In the genomic region with DNA sequence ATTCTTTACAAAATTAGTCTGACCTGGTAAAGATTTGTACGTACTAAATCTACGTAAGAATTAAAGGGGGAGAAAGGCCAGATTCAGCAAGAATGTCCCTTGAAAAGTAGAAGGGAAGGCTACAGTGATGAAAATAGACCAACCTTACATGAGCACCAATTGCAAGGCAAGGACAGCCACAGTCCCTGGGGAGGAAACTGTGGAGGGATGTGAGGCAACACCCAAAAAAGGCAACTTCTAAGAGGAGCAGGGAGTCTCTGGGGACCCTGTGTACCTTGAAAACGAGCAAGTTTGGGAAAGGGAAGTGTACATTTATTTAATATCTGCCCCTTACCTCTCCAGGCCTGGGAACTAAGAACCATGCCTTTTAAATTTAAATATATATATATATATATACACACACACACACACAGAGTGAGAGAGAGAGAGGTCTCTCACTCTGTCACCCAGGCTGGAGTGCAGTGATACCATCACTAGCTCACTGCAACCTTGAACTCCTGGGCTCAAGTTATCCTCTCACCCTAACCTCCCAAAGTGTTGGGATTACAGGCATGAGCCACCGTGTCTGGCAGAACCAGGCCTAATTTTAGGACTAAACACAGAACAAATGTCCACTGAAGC, we compare ENCODE assay signal across 14 cellular contexts. TPM values are rescaled to one million over a fixed set of nuclear protein-coding genes. Genes with fewer than 3 reads are reported as not detected.
A peak's percentile ranks its signal among the peaks of the same experiment; 100 is the strongest.
DNase-seq lines count a peak whose midpoint lies in the region; ATAC-seq, FAIRE-seq and TF ChIP-seq lines count a peak whose summit lies in the region.
"Had no signal": no experiment of that assay in that cellular context is flagged by ENCODE, and none has a peak within 500 bp of the region (broad histone marks: within the 10 kb centered on the region; RNA-seq: fewer than 3 reads in every experiment).

No MANE protein-coding gene starts in this region.

- H3K79me2 ChIP-seq in PC-3 (ENCODE audit: low read length) = no peaks in the 10 kb centered on the region

- peak; percentile 76 for FAIRE-seq in GM12891 (lab: Jason Lieb, UNC)
- FAIRE-seq: GM18507, RCC 7860 had no signal

- H3K4me2 ChIP-seq in PC-3 (ENCODE audit: low read length) (peak overlapping the region; percentile 87), neuronal stem cell (ENCODE audit: insufficient read depth, low read length, poor library complexity, severe bottlenecking) (no peak overlapping the region)

- H2AK5ac ChIP-seq in neuronal stem cell (ENCODE audit: low read depth, low read length) = no peak overlapping the region

- no peak for DNase-seq in GM12891 (ENCODE audit: insufficient read length, low spot score)
- DNase-seq in PC-3 = no peak
- DNase-seq in neuronal stem cell (ENCODE audit: low spot score) = no peak
- no peak for DNase-seq in NCI-H748 treated with DMSO at 0.1 percent for 48 hours (lab: John Stamatoyannopoulos, UW)
- no peak for DNase-seq in prostate gland (ENCODE audit: low spot score)
- DNase-seq in OCI-M1 (lab: John Stamatoyannopoulos, UW) = no peak
- no peak for DNase-seq in activated CD4-positive, alpha-beta T cell treated with anti-CD3 and anti-CD28 coated beads for 48 hours
- DNase-seq: midbrain, T-helper 2 cell had no signal

- no peak for TF ChIP-seq CTCF in PC-3 (conservative IDR thresholded peaks at IDR 0.05; ENCODE audit: low read depth, low read length)
- no peak for TF ChIP-seq CTCF in prostate gland (IDR thresholded peaks at IDR 0.05)

- CTCF ChIA-PET in PC-3 (lab: Charles Lee) = no interaction called here

- no peaks in the 10 kb centered on the region for H4K20me1 ChIP-seq in PC-3 (ENCODE audit: low read length)

- peaks cover 4% of the 10 kb centered on the region for H3F3A ChIP-seq in PC-3 (ENCODE audit: low read length, unreplicated experiment)

- H3K14ac ChIP-seq in neuronal stem cell (ENCODE audit: low read length) = no peak overlapping the region

- H3K27me3 ChIP-seq in PC-3 (ENCODE audit: low read length) (no peaks in the 10 kb centered on the region), neuronal stem cell (ENCODE audit: control insufficient read depth in 3 of 3, insufficient read depth in 3 of 3, low read depth in 1 of 3, low read length in 3 of 3) (peaks cover 0 to 6% (median 0%) of the 10 kb centered on the region in 3 experiments), prostate gland (replicated peaks; ENCODE audit: insufficient read depth) (no peaks in the 10 kb centered on the region)

- H2BK120ac ChIP-seq in neuronal stem cell (ENCODE audit: low read depth, low read length) = no peak overlapping the region

- no peak overlapping the region for H4K91ac ChIP-seq in neuronal stem cell (ENCODE audit: low read depth, low read length, poor library complexity)

- no CpG with 5 or more reads among the region's 4 CpGs for WGBS in neuronal stem cell (ENCODE audit: extremely low coverage in 2 of 2, insufficient read length in 2 of 2, insufficient replicate concordance in 1 of 2), 2 donors
- whole genome bisulfite sequencing in prostate gland = 64% methylated on average over 4 of the region's 4 CpGs

- H3K4ac ChIP-seq in neuronal stem cell (ENCODE audit: low read length) = no peak overlapping the region

- POLR2A ChIA-PET in PC-3 (lab: Charles Lee; ENCODE audit: unreplicated experiment) = interaction anchor here (0.6 kb wide), 1 partner anchor 32 kb away, joined by 3 read pairs; no protein-coding TSS in a partner anchor

- no peaks in the 10 kb centered on the region for H3K36me3 ChIP-seq in PC-3 (ENCODE audit: low read depth, low read length)
- no peaks in the 10 kb centered on the region for H3K36me3 ChIP-seq in neuronal stem cell (replicated peaks in 1 of 2; ENCODE audit: control insufficient read depth in 2 of 2, insufficient read depth in 2 of 2, low read length in 2 of 2)
- H3K36me3 ChIP-seq in prostate gland = no peaks in the 10 kb centered on the region

- peak; percentile 64 for ATAC-seq in GM21529 (IDR thresholded peaks at IDR 0.05; ENCODE audit: unreplicated experiment)
- no peak for ATAC-seq in PC-3

- peak overlapping the region; percentile 82 for H3K27ac ChIP-seq in PC-3 (ENCODE audit: low read length)
- no peak overlapping the region for H3K27ac ChIP-seq in neuronal stem cell (replicated peaks; ENCODE audit: low read length)
- H3K27ac ChIP-seq in prostate gland = peak overlapping the region in 1 of 2 donors; percentile 12

- H3K18ac ChIP-seq in neuronal stem cell (ENCODE audit: low read length) = no peak overlapping the region

- H3K23ac ChIP-seq in neuronal stem cell (ENCODE audit: low read depth, low read length, poor library complexity) = no peak overlapping the region

- BruUV-seq in PC-3 (replicated peaks; lab: Mats Ljungman, UMichigan) = no TSS peak

- no peaks in the 10 kb centered on the region for H3K9me2 ChIP-seq in PC-3 (replicated peaks; ENCODE audit: low read length)

- H3K9ac ChIP-seq in PC-3 (ENCODE audit: low read length) (no peak overlapping the region), neuronal stem cell (ENCODE audit: low read depth, low read length, poor library complexity) (no peak overlapping the region)

- H2BK12ac ChIP-seq in neuronal stem cell (ENCODE audit: low read length) = no peak overlapping the region

- no peak overlapping the region for H2BK15ac ChIP-seq in neuronal stem cell (ENCODE audit: low read length)

- H3K4me1 ChIP-seq in PC-3 (ENCODE audit: insufficient read depth, low read length) = peaks cover 75% of the 10 kb centered on the region
- H3K4me1 ChIP-seq in neuronal stem cell (ENCODE audit: control insufficient read depth in 2 of 2, insufficient read depth in 1 of 2, low read depth in 1 of 2, low read length in 2 of 2) = peaks cover 2 to 6% of the 10 kb centered on the region in 2 donors
- H3K4me1 ChIP-seq in prostate gland (replicated peaks) = peaks cover 23% of the 10 kb centered on the region

- intact Hi-C loops in PC-3 (cut with micrococcal nuclease) (loop anchor here (2.0 to 10.0 kb wide), 3 partner anchors 21 to 139 kb away; a partner anchor contains a TSS), prostate gland (cut with DNase I) (no loop called here)

- no peaks in the 10 kb centered on the region for H3K79me1 ChIP-seq in neuronal stem cell (ENCODE audit: low read depth, low read length)

- H3K4me3 ChIP-seq in PC-3 (ENCODE audit: low read length) (peak overlapping the region; percentile 49; the same call in 1 of the 2 replicates), neuronal stem cell (ENCODE audit: low read length in 2 of 2) (no peak overlapping the region), prostate gland (no peak overlapping the region)
- H3K4me3 ChIP-seq: coronary artery had no signal

- TF ChIP-seq POLR2A in GM12891 (IDR thresholded peaks at IDR 0.05; ENCODE audit: low read depth, low read length) (no peak), prostate gland (IDR thresholded peaks at IDR 0.05) (no peak)

- peak overlapping the region; percentile 41 for H2AFZ ChIP-seq in PC-3 (ENCODE audit: low read length)
- peak overlapping the region; percentile 30 for H2AFZ ChIP-seq in neuronal stem cell (ENCODE audit: low read length)

- no peak overlapping the region for H2BK5ac ChIP-seq in neuronal stem cell (ENCODE audit: low read length)

- no peaks in the 10 kb centered on the region for H3K9me3 ChIP-seq in PC-3 (ENCODE audit: low read length)
- no peaks in the 10 kb centered on the region for H3K9me3 ChIP-seq in neuronal stem cell (replicated peaks in 1 of 2; ENCODE audit: control insufficient read depth in 2 of 2, insufficient read depth in 1 of 2, low read depth in 1 of 2, low read length in 2 of 2)
- H3K9me3 ChIP-seq in prostate gland = no peaks in the 10 kb centered on the region

- H4K8ac ChIP-seq in neuronal stem cell (ENCODE audit: low read depth, low read length) = no peak overlapping the region

TF ChIP-seq in GM12891, 5 proteins besides CTCF, POLR2A, EP300 and RAD21:
- TF ChIP-seq POLR2AphosphoS5 (IDR thresholded peaks at IDR 0.05; ENCODE audit: low read depth, low read length) (no peak), TAF1 (IDR thresholded peaks at IDR 0.05; ENCODE audit: low read depth, low read length) (no peak), POU2F2 (IDR thresholded peaks at IDR 0.05; ENCODE audit: low read depth, low read length) (no peak), PAX5 (IDR thresholded peaks at IDR 0.05; ENCODE audit: insufficient read depth, low read length, severe bottlenecking) (no peak), SPI1 (IDR thresholded peaks at IDR 0.05; ENCODE audit: low read depth, low read length) (no peak)

RNA-seq across cellular contexts. Expression of a gene that starts 56.4 kb away (rescaled TPM):
- polyA plus RNA-seq in GM12891 (2012; ENCODE audit: low read depth, missing spikeins) = 8.1 TPM
- total RNA-seq in PC-3 (2014; rRNA removed) (4.7 and 6.5 TPM in 2 replicates), prostate gland (10 to 100 TPM; 13.5 to 15.4 TPM)
- polyA plus RNA-seq in neuronal stem cell (2013, experiment 1 of 2) = 5.9 TPM
- polyA plus RNA-seq in neuronal stem cell (2013, experiment 2 of 2) = 6.0 TPM
- total RNA-seq: NCI-H460 had no signal
